In the genomic region with DNA sequence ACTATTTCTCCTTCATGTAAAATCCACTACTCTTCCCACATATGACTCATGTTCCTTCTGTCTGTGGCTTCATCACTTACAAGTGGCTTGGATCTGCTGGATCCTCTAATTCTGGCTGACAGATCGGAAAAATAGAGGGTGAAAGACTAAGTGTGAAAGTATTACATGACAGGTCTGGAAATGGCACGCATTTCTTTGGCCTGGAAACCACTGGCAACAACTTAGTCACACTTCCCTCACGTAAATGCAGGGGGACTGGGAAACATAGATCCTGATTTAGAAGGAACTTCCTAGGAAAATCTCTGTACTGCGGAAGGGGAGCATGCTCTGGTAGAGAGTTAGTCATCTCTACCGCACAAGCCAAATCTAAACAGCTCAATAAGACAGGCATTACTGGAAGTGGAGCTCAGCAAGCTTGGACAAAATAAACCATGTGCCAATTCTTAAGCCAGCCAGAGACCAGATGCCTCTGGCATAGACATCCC, we compare ENCODE assay signal across 11 cellular contexts.
A peak's percentile ranks its signal among the peaks of the same experiment; 100 is the strongest.
DNase-seq lines count a peak whose midpoint lies in the region; ATAC-seq and TF ChIP-seq lines count a peak whose summit lies in the region.
"Had no signal": no experiment of that assay in that cellular context is flagged by ENCODE, and none has a peak within 500 bp of the region (broad histone marks: within the 10 kb centered on the region; RNA-seq: fewer than 3 reads in every experiment).

No MANE protein-coding gene starts in this region.

- H3K4ac ChIP-seq in IMR-90 (ENCODE audit: low read depth, low read length) (peak overlapping the region; percentile 6; the same call in 1 of the 2 replicates), neuronal stem cell (ENCODE audit: low read length) (no peak overlapping the region)

- CTCF ChIA-PET in IMR-90 (lab: Yijun Ruan, JAX) = interaction anchor here (1.1 kb wide), 1 partner anchor 47 kb away, joined by 4 read pairs; no protein-coding TSS in a partner anchor

- no peaks in the 10 kb centered on the region for H3K9me2 ChIP-seq in hepatocyte (replicated peaks; ENCODE audit: insufficient read depth)

- H3K4me2 ChIP-seq in IMR-90 (ENCODE audit: low read depth, low read length) (peak overlapping the region; percentile 27; the same call in 1 of the 2 replicates), hepatocyte (no peak overlapping the region), neuronal stem cell (ENCODE audit: insufficient read depth, low read length, poor library complexity, severe bottlenecking) (no peak overlapping the region)

- H2AFZ ChIP-seq in IMR-90 (replicated peaks; ENCODE audit: low read length, poor library complexity) = no peak overlapping the region
- no peak overlapping the region for H2AFZ ChIP-seq in hepatocyte
- H2AFZ ChIP-seq in neuronal stem cell (ENCODE audit: low read length) = no peak overlapping the region

- ATAC-seq in IMR-90 (ENCODE audit: low read depth) (peak; percentile 96), HG02884 (IDR thresholded peaks at IDR 0.05; ENCODE audit: unreplicated experiment) (no peak)
- no peak for ATAC-seq in activated CD4-positive, CD25-positive, alpha-beta regulatory T cell treated with anti-CD3 and anti-CD28 coated beads, Interleukin-2, amount 50 U/mL, for 24 hours

- DNase-seq in IMR-90 (peak; percentile 99), brain pericyte (ENCODE audit: low read depth, low spot score) (peak; percentile 53), hepatocyte (ENCODE audit: low spot score) (peak; percentile 55), superior temporal gyrus (ENCODE audit: extremely low spot score) (peak; percentile 55), neuronal stem cell (ENCODE audit: low spot score) (no peak), NCI-H1694 treated with DMSO at 0.1 percent for 48 hours (lab: John Stamatoyannopoulos, UW) (no peak)
- DNase-seq: activated naive CD8-positive, alpha-beta T cell treated with anti-CD3 and anti-CD28 coated beads for 36 hours had no signal

- no peaks in the 10 kb centered on the region for H4K20me1 ChIP-seq in IMR-90 (ENCODE audit: insufficient read depth, low read length)
- H4K20me1 ChIP-seq in hepatocyte (ENCODE audit: insufficient read depth, poor library complexity, severe bottlenecking) = no peaks in the 10 kb centered on the region

- no TSS peak for BruUV-seq in IMR-90 (replicated peaks; lab: Mats Ljungman, UMichigan)

- no peak overlapping the region for H2AK9ac ChIP-seq in IMR-90 (replicated peaks; ENCODE audit: low read depth, low read length, poor library complexity)

- intact Hi-C loops in IMR-90 (cut with micrococcal nuclease) = loop anchor here (2.0 to 5.0 kb wide), 3 partner anchors 53 to 306 kb away; a partner anchor contains a TSS

- POLR2A ChIA-PET in IMR-90 (lab: Charles Lee; ENCODE audit: unreplicated experiment) = no interaction called here

- in situ Hi-C loops in IMR-90 (cut with MboI; ENCODE audit: low sequenced_read_pairs) = no loop called here

- H3K14ac ChIP-seq in IMR-90 (replicated peaks; ENCODE audit: low read depth, low read length) (no peak overlapping the region), neuronal stem cell (ENCODE audit: low read length) (no peak overlapping the region)

- H2BK5ac ChIP-seq in IMR-90 (ENCODE audit: low read depth, low read length, poor library complexity, severe bottlenecking) = no peak overlapping the region
- H2BK5ac ChIP-seq in neuronal stem cell (ENCODE audit: low read length) = no peak overlapping the region

- TF ChIP-seq POLR2A in IMR-90 (IDR thresholded peaks at IDR 0.05; ENCODE audit: low read depth, low read length) = no peak

- no peak overlapping the region for H4K5ac ChIP-seq in IMR-90 (ENCODE audit: low read depth, low read length)

- H4K91ac ChIP-seq in IMR-90 (ENCODE audit: insufficient read depth, low read depth, low read length) (no peak overlapping the region), neuronal stem cell (ENCODE audit: low read depth, low read length, poor library complexity) (no peak overlapping the region)

- peak overlapping the region; percentile 21; the same call in 1 of the 2 replicates for H2BK120ac ChIP-seq in IMR-90 (ENCODE audit: low read depth, low read length)
- H2BK120ac ChIP-seq in neuronal stem cell (ENCODE audit: low read depth, low read length) = no peak overlapping the region

- H2BK20ac ChIP-seq in IMR-90 (ENCODE audit: low read depth, low read length) = peak overlapping the region; percentile 41; the same call in 1 of the 2 replicates

- H3K56ac ChIP-seq in IMR-90 (ENCODE audit: extremely low read depth, insufficient read depth, low read length) = no peak overlapping the region

- no peaks in the 10 kb centered on the region for H3K79me1 ChIP-seq in IMR-90 (ENCODE audit: low read depth in 1 of 2, low read length in 2 of 2)
- H3K79me1 ChIP-seq in neuronal stem cell (ENCODE audit: low read depth, low read length) = no peaks in the 10 kb centered on the region

- H3K27ac ChIP-seq in IMR-90 (ENCODE audit: insufficient read depth, low read length) (peak overlapping the region; percentile 47; the same call in 1 of the 2 replicates), hepatocyte (peak overlapping the region; percentile 44), neuronal stem cell (replicated peaks; ENCODE audit: low read length) (no peak overlapping the region)

- H3K4me3 ChIP-seq in IMR-90 (ENCODE audit: insufficient read depth, low read depth, low read length) = no peak overlapping the region
- no peak overlapping the region for H3K4me3 ChIP-seq in hepatocyte
- no peak overlapping the region for H3K4me3 ChIP-seq in neuronal stem cell (ENCODE audit: low read length in 2 of 2)
- H3K4me3 ChIP-seq: GM12878, HAP-1 had no signal

- H3K18ac ChIP-seq in IMR-90 (ENCODE audit: low read depth, low read length) (no peak overlapping the region), neuronal stem cell (ENCODE audit: low read length) (no peak overlapping the region)

- H3K79me2 ChIP-seq in hepatocyte = no peaks in the 10 kb centered on the region

- H3K9me3 ChIP-seq in IMR-90 (ENCODE audit: control insufficient read depth, insufficient read depth, low read length) = no peaks in the 10 kb centered on the region
- no peaks in the 10 kb centered on the region for H3K9me3 ChIP-seq in hepatocyte (ENCODE audit: low read depth)
- H3K9me3 ChIP-seq in neuronal stem cell (replicated peaks in 1 of 2; ENCODE audit: control insufficient read depth in 2 of 2, insufficient read depth in 1 of 2, low read depth in 1 of 2, low read length in 2 of 2) = no peaks in the 10 kb centered on the region
- H3K9me3 ChIP-seq: HAP-1 had no signal

- H2BK15ac ChIP-seq in IMR-90 (ENCODE audit: low read depth, low read length) (no peak overlapping the region), neuronal stem cell (ENCODE audit: low read length) (no peak overlapping the region)

- 0 out of 2 replicates have a peak, but pooled peaks cover 4% of the 10 kb centered on the region for H3K9me1 ChIP-seq in IMR-90 (ENCODE audit: insufficient read depth, low read length)

- H3K36me3 ChIP-seq in IMR-90 (ENCODE audit: control insufficient read depth, insufficient read depth, low read length) = no peaks in the 10 kb centered on the region
- no peaks in the 10 kb centered on the region for H3K36me3 ChIP-seq in hepatocyte (replicated peaks; ENCODE audit: insufficient read depth, low read depth)
- no peaks in the 10 kb centered on the region for H3K36me3 ChIP-seq in neuronal stem cell (replicated peaks in 1 of 2; ENCODE audit: control insufficient read depth in 2 of 2, insufficient read depth in 2 of 2, low read length in 2 of 2)
- H3K36me3 ChIP-seq: HAP-1 had no signal

- H3K4me1 ChIP-seq in IMR-90 (ENCODE audit: control insufficient read depth, insufficient read depth, low read length) (no peaks in the 10 kb centered on the region), hepatocyte (ENCODE audit: insufficient read depth) (no peaks in the 10 kb centered on the region), neuronal stem cell (ENCODE audit: control insufficient read depth in 2 of 2, insufficient read depth in 1 of 2, low read depth in 1 of 2, low read length in 2 of 2) (no peaks in the 10 kb centered on the region)

- no CpG with 5 or more reads among the region's 5 CpGs for WGBS in IMR-90 (ENCODE audit: extremely low coverage in 2 of 2, insufficient read length in 1 of 2), 2 experiments
- WGBS in hepatocyte (ENCODE audit: low lambda C conversion rate, missing lambda C conversion rate) = 68% methylated on average over 5 of the region's 5 CpGs
- WGBS in neuronal stem cell (ENCODE audit: extremely low coverage in 2 of 2, insufficient read length in 2 of 2, insufficient replicate concordance in 1 of 2), 2 donors = no CpG with 5 or more reads among the region's 5 CpGs

- TF ChIP-seq CTCF in IMR-90 (conservative IDR thresholded peaks at IDR 0.05; ENCODE audit: low read depth, low read length) (no peak), hepatocyte (IDR thresholded peaks at IDR 0.05; ENCODE audit: poor library complexity) (no peak)

- peaks cover 2% of the 10 kb centered on the region; the same call in 1 of the 2 replicates for H3K27me3 ChIP-seq in IMR-90 (ENCODE audit: control insufficient read depth, insufficient read depth, low read length)
- no peaks in the 10 kb centered on the region for H3K27me3 ChIP-seq in hepatocyte
- H3K27me3 ChIP-seq in neuronal stem cell (ENCODE audit: control insufficient read depth in 3 of 3, insufficient read depth in 3 of 3, low read depth in 1 of 3, low read length in 3 of 3) = no peaks in the 10 kb centered on the region

- no peak overlapping the region for H3K23ac ChIP-seq in IMR-90 (ENCODE audit: low read depth, low read length)
- H3K23ac ChIP-seq in neuronal stem cell (ENCODE audit: low read depth, low read length, poor library complexity) = no peak overlapping the region

- H3K9ac ChIP-seq in IMR-90 (ENCODE audit: low read depth, low read length) = no peak overlapping the region
- no peak overlapping the region for H3K9ac ChIP-seq in neuronal stem cell (ENCODE audit: low read depth, low read length, poor library complexity)

- H4K8ac ChIP-seq in IMR-90 (ENCODE audit: low read depth in 2 of 2, low read length in 2 of 2) (0 out of 4 replicates have a peak overlapping the region, but pooled peaks of 1 of the 2 experiments have one; percentile 17), neuronal stem cell (ENCODE audit: low read depth, low read length) (no peak overlapping the region)

- peak; percentile 21; the same call in 1 of the 2 replicates for TF ChIP-seq RAD21 in IMR-90 (IDR thresholded peaks at IDR 0.05; ENCODE audit: low read length)

- dilution Hi-C loops in IMR-90 (cut with HindIII; ENCODE audit: low sequenced_read_pairs, unreplicated experiment) = no loop called here

- H2BK12ac ChIP-seq in neuronal stem cell (ENCODE audit: low read length) = no peak overlapping the region

- H2AK5ac ChIP-seq in IMR-90 (ENCODE audit: low read depth, low read length) = no peak overlapping the region
- H2AK5ac ChIP-seq in neuronal stem cell (ENCODE audit: low read depth, low read length) = no peak overlapping the region

TF ChIP-seq in IMR-90, 13 proteins besides CTCF, POLR2A, EP300 and RAD21 (continues in another document):
- TF ChIP-seq MXI1 (IDR thresholded peaks at IDR 0.05; ENCODE audit: borderline replicate concordance, low read depth, low read length) (no peak), RCOR1 (IDR thresholded peaks at IDR 0.05; ENCODE audit: insufficient replicate concordance, low read length) (no peak), NFE2L2 (IDR thresholded peaks at IDR 0.05; ENCODE audit: low read depth, low read length) (peak; percentile 15; the same call in 1 of the 2 replicates)

Comparison
In these comparisons a context has a peak if more than half of its experiments do, and no peak if none do; other contexts are left out.
1. DNase-seq: peak in IMR-90 (single experiment), brain pericyte (single experiment), hepatocyte (single experiment) and superior temporal gyrus (single experiment); none in neuronal stem cell (single experiment) and NCI-H1694 treated with DMSO at 0.1 percent for 48 hours (single experiment).